Comparison of ENCODE assay signal across 8 cellular contexts in genomic region chr7:28626629-28627262, GRCh38.
DNase-seq lines count a peak whose midpoint lies in the region; ATAC-seq and TF ChIP-seq lines count a peak whose summit lies in the region.

No MANE protein-coding gene starts in this region.

- TF ChIP-seq CTCF in astrocyte of the spinal cord (IDR thresholded peaks at IDR 0.05; ENCODE audit: low read depth, low read length), result peak; percentile 78
- TF ChIP-seq CTCF in right lobe of liver (IDR thresholded peaks at IDR 0.05), result peak; percentile 59 to 80 (median 70)
- TF ChIP-seq CTCF in upper lobe of right lung (IDR thresholded peaks at IDR 0.05), result peak; percentile 72

- H3K27ac ChIP-seq in right lobe of liver (no peak overlapping the region), upper lobe of right lung (no peak overlapping the region)

- DNase-seq in COLO668 (lab: John Stamatoyannopoulos, UW; ENCODE audit: unreplicated experiment) (peak; percentile 30), NCI-H2107 treated with DMSO at 0.1 percent for 48 hours (lab: John Stamatoyannopoulos, UW; ENCODE audit: unreplicated experiment) (peak; percentile 19), astrocyte of the spinal cord (ENCODE audit: low read depth, low spot score) (peak; percentile 46), right lobe of liver (no peak), upper lobe of right lung (no peak)

- H3K9me3 ChIP-seq in right lobe of liver (no peaks in the 10 kb centered on the region), upper lobe of right lung (no peaks in the 10 kb centered on the region)

- no peak overlapping the region for H3K4me3 ChIP-seq in astrocyte of the spinal cord (ENCODE audit: low read depth, low read length)
- no peak overlapping the region for H3K4me3 ChIP-seq in right lobe of liver
- no peak overlapping the region for H3K4me3 ChIP-seq in upper lobe of right lung

- WGBS in right lobe of liver (ENCODE audit: insufficient coverage, low coverage, low lambda C conversion rate, missing lambda C conversion rate), result 24% methylated on average over 7 of the region's 7 CpGs

- no peak for TF ChIP-seq POLR2A in right lobe of liver (IDR thresholded peaks at IDR 0.05)

- ATAC-seq in GM19351 (IDR thresholded peaks at IDR 0.05; ENCODE audit: unreplicated experiment), result peak; percentile 50
- peak; percentile 69 to 76 (median 72) for ATAC-seq in right lobe of liver
- peak; percentile 74 for ATAC-seq in upper lobe of right lung
- no peak for ATAC-seq in HG03039 (IDR thresholded peaks at IDR 0.05; ENCODE audit: unreplicated experiment)
- ATAC-seq in HG03378 (IDR thresholded peaks at IDR 0.05; ENCODE audit: unreplicated experiment), result no peak

- intact Hi-C loops in right lobe of liver (cut with DNase I) (no loop called here), upper lobe of right lung (cut with DNase I) (no loop called here)

- H3K4me1 ChIP-seq in right lobe of liver, result no peaks in the 10 kb centered on the region
- H3K4me1 ChIP-seq in upper lobe of right lung, result peaks cover 3% of the 10 kb centered on the region

- H3K27me3 ChIP-seq in right lobe of liver, result no peaks in the 10 kb centered on the region
- H3K27me3 ChIP-seq in upper lobe of right lung, result no peaks in the 10 kb centered on the region

- H3K36me3 ChIP-seq in right lobe of liver (no peaks in the 10 kb centered on the region), upper lobe of right lung (no peaks in the 10 kb centered on the region)

- in situ Hi-C loops in astrocyte of the spinal cord (cut with HindIII; ENCODE audit: low sequenced_read_pairs), result no loop called here

Comparison
In these comparisons a context has a peak if more than half of its experiments do, and no peak if none do; other contexts are left out.
1. DNase-seq: peak in COLO668 (single experiment), NCI-H2107 treated with DMSO at 0.1 percent for 48 hours (single experiment) and astrocyte of the spinal cord (single experiment); none in right lobe of liver (0 of 3) and upper lobe of right lung (single experiment).
2. ATAC-seq: peak in GM19351 (single experiment), right lobe of liver (4 of 4) and upper lobe of right lung (single experiment); none in HG03039 (single experiment) and HG03378 (single experiment).
3. Peak in every context shown above with its lines, with median percentiles within 50 percentile points of each other: CTCF ChIP-seq.